ENCODE assay signal across 14 cellular contexts in genomic region chrX:19848110-19848509, GRCh38.
"Had no signal": no experiment of that assay in that cellular context is flagged by ENCODE, and none has a peak within 500 bp of the region (broad histone marks: within the 10 kb centered on the region; RNA-seq: fewer than 3 reads in every experiment).

No MANE protein-coding gene starts in this region.

- H3K27me3 Mint-ChIP-seq: activated CD8-positive, alpha-beta memory T cell treated with anti-CD3 and anti-CD28 coated beads, Interleukin-2, amount 10 ng/mL, durations not matched to agents 7 days and 5 days; effector memory CD8-positive, alpha-beta T cell; stimulated activated naive CD8-positive, alpha-beta T cell treated with anti-CD3 and anti-CD28 coated beads, Interleukin-15, Interleukin-2, amounts not matched to agents 100 ng/mL and 50 ng/mL, for 24 hours had no signal

- H3K36me3 ChIP-seq: neural progenitor cell, pancreas, upper lobe of right lung had no signal

- H3K4me1 Mint-ChIP-seq: neural progenitor cell had no signal

- DNase-seq: activated CD4-positive, alpha-beta T cell treated with anti-CD3 and anti-CD28 coated beads, Interleukin-2, amount 50 U/mL, for 48 hours; activated CD4-positive, CD25-positive, alpha-beta regulatory T cell; activated CD8-positive, alpha-beta memory T cell treated with anti-CD3 and anti-CD28 coated beads, Interleukin-2, amount 10 ng/mL, durations not matched to agents 7 days and 5 days; activated gamma-delta T cell; activated T-cell treated with anti-CD3 and anti-CD28 coated beads, Interleukin-2, amount 50 U/mL, for 4 hours; effector memory CD8-positive, alpha-beta T cell; pancreas; stimulated activated CD4-positive, alpha-beta T cell treated with anti-CD3 and anti-CD28 coated beads, Interleukin-4, amount 100 ng/mL, for 1 hour; stimulated activated CD8-positive, alpha-beta memory T cell treated with anti-CD3 and anti-CD28 coated beads, Interleukin-4, amount 100 ng/mL, for 48 hours; upper lobe of right lung had no signal

- H3K9me3 ChIP-seq: pancreas, upper lobe of right lung had no signal

- H3K4me3 ChIP-seq: coronary artery, neural progenitor cell, pancreas, upper lobe of right lung had no signal

- H3K27ac Mint-ChIP-seq: neural progenitor cell; T-helper 1 cell treated with Interleukin-12 subunit alpha and Interleukin-12 subunit beta and Interleukin-4 antibody, amounts not matched to agents 30 μg/mL and 1 μg/mL, for 36 hours had no signal

- H3K9ac ChIP-seq: neural progenitor cell had no signal

- H3K36me3 Mint-ChIP-seq: neural progenitor cell had no signal

- H3K4me1 ChIP-seq: neural progenitor cell, pancreas had no signal

- ATAC-seq: pancreas, upper lobe of right lung had no signal

- H3K9me3 Mint-ChIP-seq: activated T-cell treated with anti-CD3 and anti-CD28 coated beads, Interleukin-2, amount 50 U/mL, for 4 hours; effector memory CD8-positive, alpha-beta T cell; stimulated activated naive CD8-positive, alpha-beta T cell treated with anti-CD3 and anti-CD28 coated beads, Interleukin-15, Interleukin-2, amounts not matched to agents 100 ng/mL and 50 ng/mL, for 24 hours; T-helper 1 cell treated with Interleukin-12 subunit alpha and Interleukin-12 subunit beta and Interleukin-4 antibody, amounts not matched to agents 30 μg/mL and 1 μg/mL, for 36 hours had no signal

- H3K27ac ChIP-seq: neural progenitor cell, pancreas, upper lobe of right lung had no signal

- H3K27me3 ChIP-seq: neural progenitor cell, pancreas, upper lobe of right lung had no signal

- H3K4me3 Mint-ChIP-seq: activated CD8-positive, alpha-beta memory T cell treated with anti-CD3 and anti-CD28 coated beads, Interleukin-2, amount 10 ng/mL, durations not matched to agents 7 days and 5 days; activated T-cell treated with anti-CD3 and anti-CD28 coated beads, Interleukin-2, amount 50 U/mL, for 4 hours; effector memory CD8-positive, alpha-beta T cell; neural progenitor cell; T-helper 1 cell treated with Interleukin-12 subunit alpha and Interleukin-12 subunit beta and Interleukin-4 antibody, amounts not matched to agents 30 μg/mL and 1 μg/mL, for 36 hours had no signal
